Comparison of ENCODE assay signal across 18 cellular contexts in the genomic region with DNA sequence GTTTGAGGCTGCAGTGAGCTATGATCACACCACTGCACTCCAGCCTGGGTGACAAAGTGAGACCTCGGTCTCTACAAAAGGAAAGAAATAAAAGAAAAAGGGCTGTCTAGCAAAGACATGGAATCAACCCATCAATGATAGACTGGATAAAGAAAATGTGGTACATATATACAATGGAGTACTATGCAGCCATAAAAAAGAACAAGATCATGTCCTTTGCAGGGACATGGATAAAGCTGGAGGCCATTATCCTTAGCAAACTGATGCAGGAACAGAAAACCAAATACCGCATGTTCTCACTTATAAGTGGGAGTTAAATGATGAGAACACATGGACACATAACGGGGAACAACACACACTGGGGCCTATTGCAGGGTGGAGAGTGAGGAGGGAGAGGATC. TPM values are rescaled to one million over a fixed set of nuclear protein-coding genes. Genes with fewer than 3 reads are reported as not detected.
"Had no signal": no experiment of that assay in that cellular context is flagged by ENCODE, and none has a peak within 500 bp of the region (broad histone marks: within the 10 kb centered on the region; RNA-seq: fewer than 3 reads in every experiment).

No MANE protein-coding gene starts in this region.

RNA-seq across cellular contexts. Expression of a gene that starts 53.0 kb away (rescaled TPM):
- total RNA-seq: activated CD4-positive, alpha-beta memory T cell treated with anti-CD3 and anti-CD28 coated beads for 36 hours; activated CD4-positive, alpha-beta T cell treated with anti-CD3 and anti-CD28 coated beads, Interleukin-2, amount 10 ng/mL, durations not matched to agents 24 days and 14 days; activated CD8-positive, alpha-beta memory T cell treated with anti-CD3 and anti-CD28 coated beads for 36 hours; activated CD8-positive, alpha-beta T cell treated with anti-CD3 and anti-CD28 coated beads for 36 hours; activated naive CD4-positive, alpha-beta T cell treated with anti-CD3 and anti-CD28 coated beads for 36 hours; activated naive CD4-positive, alpha-beta T cell treated with anti-CD3 and anti-CD28 coated beads, Interleukin-2, amount 50 U/mL, for 72 hours; activated naive CD8-positive, alpha-beta T cell treated with anti-CD3 and anti-CD28 coated beads for 36 hours; activated T-cell treated with anti-CD3 and anti-CD28 coated beads, Interleukin-2, amount 50 U/mL, for 4 hours; activated T-cell treated with anti-CD3 and anti-CD28 coated beads, Interleukin-2, amount 50 U/mL, for 72 hours; activated T-helper 1 cell treated with anti-CD3 and anti-CD28 coated beads, Interleukin-12 subunit alpha, Interleukin-12 subunit beta, Interleukin-2, Interleukin-4 antibody, amounts not matched to agents 30 ng/mL and 10 ng/mL and 1 ng/mL, durations not matched to agents 14 hours and 24 hours and 36 hours; activated T-helper 17 cell treated with anti-CD3 and anti-CD28 coated beads, Interleukin-2, amount 50 U/mL, for 72 hours; aorta; astrocyte; body of pancreas; cardiac septum; chondrocyte; T-helper 2 cell treated with Interferon-gamma antibody and Interleukin-4, amounts not matched to agents 100 ng/mL and 5 ng/mL, for 36 hours; WTC11 had no signal
